ENCODE assay signal across 8 cellular contexts in the genomic region with DNA sequence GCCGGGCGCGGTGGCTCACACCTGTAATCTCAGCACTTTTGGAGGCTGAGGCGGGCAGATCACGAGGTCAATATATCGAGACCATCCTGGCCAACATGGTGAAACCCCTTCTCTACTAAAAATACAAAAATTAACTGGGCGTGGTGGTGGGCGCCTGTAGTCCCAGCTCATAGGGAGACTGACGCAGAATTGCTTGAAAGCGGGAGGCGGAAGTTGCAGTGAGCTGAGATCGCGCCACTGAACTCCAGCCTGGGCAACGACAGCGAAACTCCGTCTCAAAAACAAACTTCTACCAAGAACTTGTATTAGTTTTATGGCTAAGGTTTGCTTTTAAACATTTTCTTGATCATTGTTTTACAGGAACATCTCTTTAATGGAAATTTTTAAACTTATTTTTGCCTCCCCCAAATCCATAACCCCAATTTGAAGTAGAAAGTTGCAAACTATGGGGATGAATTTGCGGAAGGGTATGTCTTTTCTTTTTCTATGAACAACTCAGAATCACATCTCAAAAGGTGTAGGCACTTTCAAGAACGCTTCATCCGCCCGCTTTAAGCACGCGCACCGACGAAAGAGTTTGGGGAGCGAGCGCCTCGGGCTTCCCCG. TPM values are rescaled to one million over a fixed set of nuclear protein-coding genes. Genes with fewer than 3 reads are reported as not detected.
DNase-seq lines count a peak whose midpoint lies in the region; ATAC-seq and TF ChIP-seq lines count a peak whose summit lies in the region.

No MANE protein-coding gene starts in this region.

- no peaks in the 10 kb centered on the region for H3K9me2 ChIP-seq in OCI-LY1 (ENCODE audit: low read depth, low read length)

- H3K9me3 ChIP-seq in CD4-positive, CD25-positive, alpha-beta regulatory T cell (ENCODE audit: control insufficient read depth in 2 of 2, low read length in 2 of 2) = no peaks in the 10 kb centered on the region
- H3K9me3 ChIP-seq in OCI-LY1 (ENCODE audit: low read length) (0 out of 2 replicates have a peak, but pooled peaks cover 6% of the 10 kb centered on the region), endodermal cell (ENCODE audit: control insufficient read depth, low read length) (no peaks in the 10 kb centered on the region), neutrophil (no peaks in the 10 kb centered on the region)

- H2AFZ ChIP-seq in OCI-LY1 (ENCODE audit: low read length) = no peak overlapping the region

- peaks cover 9% of the 10 kb centered on the region for H3K27me3 Mint-ChIP-seq in CD4-positive, CD25-positive, alpha-beta regulatory T cell
- H3K27me3 Mint-ChIP-seq in endodermal cell (ENCODE audit: insufficient read depth) = peaks cover 9% of the 10 kb centered on the region

- peaks cover 0 to 4% (median 0%) of the 10 kb centered on the region in 7 donors for H3K9me3 Mint-ChIP-seq in CD4-positive, CD25-positive, alpha-beta regulatory T cell
- peaks cover 5% of the 10 kb centered on the region for H3K9me3 Mint-ChIP-seq in endodermal cell

- no peaks in the 10 kb centered on the region for H3K36me3 ChIP-seq in CD4-positive, CD25-positive, alpha-beta regulatory T cell (ENCODE audit: control insufficient read depth, insufficient read depth, low read length)
- H3K36me3 ChIP-seq in OCI-LY1 (ENCODE audit: insufficient read depth, low read length) (peaks cover 18% of the 10 kb centered on the region; the same call in 1 of the 2 replicates), endodermal cell (ENCODE audit: control insufficient read depth, insufficient read depth, low read length) (no peaks in the 10 kb centered on the region), neutrophil (no peaks in the 10 kb centered on the region)

- H3K36me3 Mint-ChIP-seq in CD4-positive, CD25-positive, alpha-beta regulatory T cell = no peaks in the 10 kb centered on the region
- no peaks in the 10 kb centered on the region for H3K36me3 Mint-ChIP-seq in endodermal cell (ENCODE audit: low read depth)

- H3K27ac Mint-ChIP-seq in CD4-positive, CD25-positive, alpha-beta regulatory T cell = peak overlapping the region; percentile 98
- peak overlapping the region; percentile 80 for H3K27ac Mint-ChIP-seq in endodermal cell

- peak in 1 of 3 donors; percentile 76 for DNase-seq in CD4-positive, CD25-positive, alpha-beta regulatory T cell
- DNase-seq in endodermal cell = no peak
- no peak for DNase-seq in germinal center (ENCODE audit: low spot score)
- DNase-seq in mucosa of gallbladder (ENCODE audit: low spot score) = no peak
- DNase-seq in epidermal melanocyte (ENCODE audit: insufficient read length, low spot score) = no peak

- peak overlapping the region; percentile 78 for H3K9ac ChIP-seq in OCI-LY1 (ENCODE audit: low read length)
- H3K9ac ChIP-seq in endodermal cell (ENCODE audit: extremely low read depth, low read length, poor library complexity, severe bottlenecking) = peak overlapping the region; percentile 68

- peaks cover 12% of the 10 kb centered on the region; the same call in 1 of the 2 replicates for H3K79me2 ChIP-seq in OCI-LY1 (ENCODE audit: insufficient read depth, low read length)

- ATAC-seq in CD4-positive, CD25-positive, alpha-beta regulatory T cell (ENCODE audit: low read depth in 2 of 2) = no peak
- no peak for ATAC-seq in GM18520 (IDR thresholded peaks at IDR 0.05; ENCODE audit: unreplicated experiment)

- H3K27ac ChIP-seq in CD4-positive, CD25-positive, alpha-beta regulatory T cell (ENCODE audit: insufficient read depth, low read length, poor library complexity, severe bottlenecking) = peak overlapping the region; percentile 95
- H3K27ac ChIP-seq in OCI-LY1 (ENCODE audit: low read depth, low read length, poor library complexity, severe bottlenecking) = peak overlapping the region; percentile 84
- peak overlapping the region; percentile 49 for H3K27ac ChIP-seq in endodermal cell (ENCODE audit: low read depth, low read length)
- peak overlapping the region; percentile 88 for H3K27ac ChIP-seq in neutrophil

- no peaks in the 10 kb centered on the region for H4K20me1 ChIP-seq in OCI-LY1 (ENCODE audit: insufficient read depth, low read length)

- 71 to 80% methylated on average over 25 to 28 of the region's 28 CpGs for WGBS in endodermal cell (ENCODE audit: insufficient coverage in 1 of 2, insufficient read length in 1 of 2), 2 experiments

- H3K4me3 Mint-ChIP-seq in CD4-positive, CD25-positive, alpha-beta regulatory T cell = peak overlapping the region; percentile 86 to 88 (median 86)
- H3K4me3 Mint-ChIP-seq in endodermal cell = peak overlapping the region; percentile 46

- H3K4me1 Mint-ChIP-seq in CD4-positive, CD25-positive, alpha-beta regulatory T cell = peaks cover 0 to 31% (median 17%) of the 10 kb centered on the region in 4 donors
- peaks cover 6% of the 10 kb centered on the region for H3K4me1 Mint-ChIP-seq in endodermal cell

- H3K4me2 ChIP-seq in OCI-LY1 (ENCODE audit: low read length) = peak overlapping the region; percentile 71

- H3K4me3 ChIP-seq in CD4-positive, CD25-positive, alpha-beta regulatory T cell (ENCODE audit: low read depth, low read length) = peak overlapping the region; percentile 68
- H3K4me3 ChIP-seq in OCI-LY1 (ENCODE audit: low read depth, low read length, poor library complexity, severe bottlenecking) = peak overlapping the region; percentile 55
- peak overlapping the region; percentile 67 for H3K4me3 ChIP-seq in endodermal cell (ENCODE audit: low read length)
- H3K4me3 ChIP-seq in neutrophil (ENCODE audit: low read depth in 1 of 2, low read length in 1 of 2) = peak overlapping the region; percentile 77 to 91

- peaks cover 17% of the 10 kb centered on the region for H3K4me1 ChIP-seq in CD4-positive, CD25-positive, alpha-beta regulatory T cell (ENCODE audit: control insufficient read depth, insufficient read depth, low read length, poor library complexity, severe bottlenecking)
- peaks cover 43% of the 10 kb centered on the region for H3K4me1 ChIP-seq in OCI-LY1 (ENCODE audit: insufficient read depth, low read length, severe bottlenecking)
- H3K4me1 ChIP-seq in endodermal cell (ENCODE audit: control insufficient read depth, insufficient read depth, low read length) = no peaks in the 10 kb centered on the region
- H3K4me1 ChIP-seq in neutrophil (ENCODE audit: control insufficient read depth in 1 of 2, insufficient read depth in 1 of 2, low read depth in 1 of 2, low read length in 1 of 2) = peaks cover 31 to 38% of the 10 kb centered on the region in 2 experiments

- no peaks in the 10 kb centered on the region for H3K27me3 ChIP-seq in CD4-positive, CD25-positive, alpha-beta regulatory T cell (ENCODE audit: control insufficient read depth, insufficient read depth, low read length)
- no peaks in the 10 kb centered on the region for H3K27me3 ChIP-seq in OCI-LY1 (ENCODE audit: insufficient read depth, low read length)
- no peaks in the 10 kb centered on the region for H3K27me3 ChIP-seq in endodermal cell (ENCODE audit: control insufficient read depth, insufficient read depth, low read length, poor library complexity, severe bottlenecking)
- H3K27me3 ChIP-seq in neutrophil = no peaks in the 10 kb centered on the region

- TF ChIP-seq CTCF in OCI-LY1 (IDR thresholded peaks at IDR 0.05; ENCODE audit: low read length) (no peak), endodermal cell (conservative IDR thresholded peaks at IDR 0.05) (no peak), neutrophil (IDR thresholded peaks at IDR 0.05) (no peak)

- H3F3A ChIP-seq in OCI-LY1 (ENCODE audit: insufficient read depth, low read length) = peaks cover 3% of the 10 kb centered on the region; the same call in 1 of the 2 replicates

RNA-seq across cellular contexts. Expression of a gene that starts 46.8 kb away (rescaled TPM):
- 1,458 TPM for total RNA-seq in CD4-positive, CD25-positive, alpha-beta regulatory T cell
- polyA plus RNA-seq in CD4-positive, CD25-positive, alpha-beta regulatory T cell = 1,000 to 10,000 TPM; 1,762 to 2,131 (median 2,045) TPM
- total RNA-seq in endodermal cell (1,000 to 10,000 TPM; 1,233 to 1,450 TPM), mucosa of gallbladder (763 TPM)
- 1,679 TPM for polyA plus RNA-seq in endodermal cell (2013, experiment 1 of 2)
- 1,712 TPM for polyA plus RNA-seq in endodermal cell (2013, experiment 2 of 2)
